8 cellular contexts compared by ENCODE assay signal in genomic region chrX:17535229-17535628, GRCh38.
DNase-seq lines count a peak whose midpoint lies in the region; ATAC-seq, FAIRE-seq and TF ChIP-seq lines count a peak whose summit lies in the region.

No MANE protein-coding gene starts in this region.

- no peak overlapping the region for H3K4me3 Mint-ChIP-seq in Caco-2 (ENCODE audit: unreplicated experiment)

- no peaks in the 10 kb centered on the region for H3K9me3 Mint-ChIP-seq in Caco-2 (ENCODE audit: unreplicated experiment)

- POLR2A ChIA-PET in Caco-2 (lab: Charles Lee) = no interaction called here
- POLR2A ChIA-PET in endothelial cell of umbilical vein (lab: Charles Lee) = no interaction called here

- ATAC-seq in GM21717 (IDR thresholded peaks at IDR 0.05; ENCODE audit: unreplicated experiment) (peak; percentile 53), HG02938 (IDR thresholded peaks at IDR 0.05; ENCODE audit: unreplicated experiment) (no peak), GM19397 (IDR thresholded peaks at IDR 0.05; ENCODE audit: unreplicated experiment) (no peak)

- FAIRE-seq in endothelial cell of umbilical vein (lab: Jason Lieb, UNC) = peak; percentile 97

- H3K9me3 ChIP-seq in Caco-2 (no peaks in the 10 kb centered on the region), endothelial cell of umbilical vein (replicated peaks; ENCODE audit: control insufficient read depth, insufficient read depth, low read length) (no peaks in the 10 kb centered on the region)

- no peak overlapping the region for H3K9ac ChIP-seq in endothelial cell of umbilical vein (replicated peaks; ENCODE audit: extremely low read depth, insufficient read depth, low read length)

- no peaks in the 10 kb centered on the region for H3K27me3 Mint-ChIP-seq in Caco-2 (ENCODE audit: insufficient read depth, unreplicated experiment)

- no peaks in the 10 kb centered on the region for H3K36me3 ChIP-seq in Caco-2 (ENCODE audit: control insufficient read depth, insufficient read depth, low read length)
- H3K36me3 ChIP-seq in endothelial cell of umbilical vein (ENCODE audit: control insufficient read depth in 2 of 2, extremely low read depth in 1 of 2, insufficient read depth in 2 of 2, low read length in 2 of 2) = no peaks in the 10 kb centered on the region

- no peaks in the 10 kb centered on the region for H3K4me1 Mint-ChIP-seq in Caco-2 (ENCODE audit: low read depth, unreplicated experiment)

- H4K20me1 ChIP-seq in endothelial cell of umbilical vein (replicated peaks; ENCODE audit: control insufficient read depth, extremely low read depth, insufficient read depth, low read length) = no peaks in the 10 kb centered on the region

- TF ChIP-seq CTCF in Caco-2 (IDR thresholded peaks at IDR 0.05; ENCODE audit: insufficient read depth in 1 of 2, low read depth in 1 of 2, low read length in 1 of 2, severe bottlenecking in 1 of 2, unreplicated experiment in 1 of 2) = peak; percentile 15 to 24
- peak; percentile 45 to 51 for TF ChIP-seq CTCF in endothelial cell of umbilical vein (IDR thresholded peaks at IDR 0.05; ENCODE audit: extremely low read depth in 1 of 2, insufficient read depth in 1 of 2, low read depth in 1 of 2, low read length in 2 of 2)

- H3K9me1 ChIP-seq in endothelial cell of umbilical vein (replicated peaks; ENCODE audit: control insufficient read depth, extremely low read depth, insufficient read depth, low read length) = no peaks in the 10 kb centered on the region

- H3K4me1 ChIP-seq in Caco-2 (no peaks in the 10 kb centered on the region), endothelial cell of umbilical vein (ENCODE audit: control insufficient read depth, extremely low read depth, insufficient read depth, low read length) (no peaks in the 10 kb centered on the region)

- dilution Hi-C loops in endothelial cell of umbilical vein (cut with MboI; ENCODE audit: extremely low pct_ligation_motif_present, low sequenced_read_pairs) = no loop called here

- peak in 1 of 2 experiments; percentile 37 for DNase-seq in Caco-2
- peak; percentile 3 for DNase-seq in T-helper 9 cell
- DNase-seq in endothelial cell of umbilical vein (ENCODE audit: low read depth, low spot score) = peak; percentile 49
- peak; percentile 9 to 23 for DNase-seq in stimulated activated CD4-positive, alpha-beta T cell treated with anti-CD3 and anti-CD28 coated beads, Interleukin-1b, Interleukin-23, amount 100 ng/mL, for 4 hours (ENCODE audit: low read depth in 2 of 2)
- no peak for DNase-seq in amniotic stem cell (lab: John Stamatoyannopoulos, UW)

- BruUV-seq in Caco-2 (replicated peaks; lab: Mats Ljungman, UMichigan) = no TSS peak
- BruUV-seq in endothelial cell of umbilical vein (replicated peaks; lab: Mats Ljungman, UMichigan) = no TSS peak

- H3K27ac ChIP-seq in endothelial cell of umbilical vein (ENCODE audit: insufficient read depth, low read depth, low read length) = no peak overlapping the region

- H3K27me3 ChIP-seq in Caco-2 (replicated peaks; ENCODE audit: control insufficient read depth, insufficient read depth, low read length) (no peaks in the 10 kb centered on the region), endothelial cell of umbilical vein (ENCODE audit: control insufficient read depth in 2 of 2, insufficient read depth in 2 of 2, low read length in 2 of 2) (peaks cover 0 to 2% of the 10 kb centered on the region in 2 experiments)

- CTCF ChIA-PET in Caco-2 (lab: Charles Lee) = no interaction called here
- CTCF ChIA-PET in endothelial cell of umbilical vein (lab: Charles Lee) = interaction anchor here (1.0 to 4.5 kb wide), 3 partner anchors 56 to 293 kb away, joined by 6 to 36 read pairs (median 6); no protein-coding TSS in a partner anchor

- no peak overlapping the region for H3K4me3 ChIP-seq in Caco-2 (ENCODE audit: low read depth, low read length)
- H3K4me3 ChIP-seq in endothelial cell of umbilical vein (replicated peaks in 1 of 3; ENCODE audit: insufficient read depth in 1 of 3, low read depth in 1 of 3, low read length in 3 of 3) = no peak overlapping the region

- no peak overlapping the region for H3K27ac Mint-ChIP-seq in Caco-2 (ENCODE audit: unreplicated experiment)

- intact Hi-C loops in Caco-2 (cut with micrococcal nuclease; ENCODE audit: unreplicated experiment) = loop anchor here (1.0 to 2.0 kb wide), 2 partner anchors 56 to 156 kb away; no protein-coding TSS in a partner anchor
- intact Hi-C loops in endothelial cell of umbilical vein (cut with micrococcal nuclease) = loop anchor here (1.0 to 5.0 kb wide), 4 partner anchors 56 to 708 kb away; no protein-coding TSS in a partner anchor

- H3K4me2 ChIP-seq in endothelial cell of umbilical vein (ENCODE audit: insufficient read depth, low read length) = no peak overlapping the region

- no peak overlapping the region for H2AFZ ChIP-seq in endothelial cell of umbilical vein (ENCODE audit: low read depth, low read length)

- H3K36me3 Mint-ChIP-seq in Caco-2 (ENCODE audit: insufficient read depth, unreplicated experiment) = no peaks in the 10 kb centered on the region

- H3K79me2 ChIP-seq in endothelial cell of umbilical vein (ENCODE audit: control insufficient read depth, insufficient read depth, low read length) = no peaks in the 10 kb centered on the region

- TF ChIP-seq POLR2A in endothelial cell of umbilical vein (IDR thresholded peaks at IDR 0.05; ENCODE audit: low read depth, low read length) = no peak

TF ChIP-seq in endothelial cell of umbilical vein, 7 proteins besides CTCF, POLR2A, EP300 and RAD21:
- no peak for TF ChIP-seq GATA2 (IDR thresholded peaks at IDR 0.05; ENCODE audit: insufficient read depth, insufficient read length, low read depth, low read length)
- TF ChIP-seq POLR2AphosphoS5 (IDR thresholded peaks at IDR 0.05; ENCODE audit: insufficient read depth, low read depth, low read length) = no peak
- TF ChIP-seq JUN (IDR thresholded peaks at IDR 0.05; ENCODE audit: borderline replicate concordance, insufficient read depth, insufficient read length, low read depth) = no peak
- TF ChIP-seq EZH2 (IDR thresholded peaks at IDR 0.05; ENCODE audit: borderline replicate concordance, low read depth, low read length, severe bottlenecking) = no peak
- TF ChIP-seq FOS (IDR thresholded peaks at IDR 0.05; ENCODE audit: borderline replicate concordance, insufficient read depth, low read length) = no peak
- TF ChIP-seq MAX (IDR thresholded peaks at IDR 0.05; ENCODE audit: insufficient read depth, insufficient read length) = no peak
- no peak for TF ChIP-seq MYC (IDR thresholded peaks at IDR 0.05; ENCODE audit: low read depth, low read length)
TF ChIP-seq in endothelial cell of umbilical vein: peak in this region for 0.
